ENCODE assay signal across 8 cellular contexts in genomic region chr16:19886061-19886792, GRCh38. TPM values are rescaled to one million over a fixed set of nuclear protein-coding genes. Genes with fewer than 3 reads are reported as not detected.
A peak's percentile ranks its signal among the peaks of the same experiment; 100 is the strongest.
DNase-seq lines count a peak whose midpoint lies in the region; ATAC-seq, FAIRE-seq and TF ChIP-seq lines count a peak whose summit lies in the region.

No MANE protein-coding gene starts in this region.

- H3K9me3 Mint-ChIP-seq in WTC11, result peaks cover 6% of the 10 kb centered on the region

- peaks cover 19% of the 10 kb centered on the region for H3K27me3 Mint-ChIP-seq in WTC11 (ENCODE audit: low read depth)

- no peak overlapping the region; the same call in 1 of the 2 replicates for H3K27ac Mint-ChIP-seq in WTC11

- intact Hi-C loops in HCT116 (cut with micrococcal nuclease) (loop anchor here (1.0 to 10.0 kb wide), 3 partner anchors 285 to 801 kb away; no protein-coding TSS in a partner anchor), kidney (cut with DNase I) (loop anchor here (5.0 kb wide), 1 partner anchor 289 kb away; no protein-coding TSS in a partner anchor)

- no peaks in the 10 kb centered on the region for H3K9me2 ChIP-seq in HCT116 (ENCODE audit: insufficient read depth)

- POLR2A ChIA-PET in HCT116 (lab: Charles Lee) (interaction anchor here (0.8 to 1.4 kb wide), 2 partner anchors 285 to 302 kb away, joined by 3 read pairs; no protein-coding TSS in a partner anchor), WTC11 (lab: Charles Lee) (interaction anchor here (0.7 kb wide), 1 partner anchor 206 kb away, joined by 3 read pairs; no protein-coding TSS in a partner anchor)

- RAD21 ChIA-PET in HCT116 (lab: Charles Lee; ENCODE audit: low non-redundant PET in 1 of 2, low total read pairs in 2 of 2, uncharacterized antibody in 2 of 2, unreplicated experiment in 2 of 2), result interaction anchor here in 1 of 2 experiments (0.8 to 1.0 kb wide), 2 partner anchors 285 to 286 kb away, joined by 5 to 6 read pairs; no protein-coding TSS in a partner anchor

- TF ChIP-seq CTCF in D721Med (IDR thresholded peaks at IDR 0.05; ENCODE audit: insufficient read depth, missing control alignments) (peak; percentile 97), HCT116 (IDR thresholded peaks at IDR 0.05 in 2 of 3, conservative IDR thresholded peaks at IDR 0.05 in 1 of 3; ENCODE audit: borderline replicate concordance in 1 of 3, insufficient read depth in 1 of 3, low read depth in 2 of 3, low read length in 2 of 3) (peak; percentile 93 to 100 (median 99)), WTC11 (IDR thresholded peaks at IDR 0.05) (peak; percentile 97), bronchial epithelial cell (IDR thresholded peaks at IDR 0.05; ENCODE audit: insufficient read depth, low read length, severe bottlenecking) (peak; percentile 100), kidney (IDR thresholded peaks at IDR 0.05; ENCODE audit: borderline replicate concordance, extremely low read depth, insufficient read depth) (peak; percentile 100)

- peak overlapping the region; percentile 92 for H2AFZ ChIP-seq in HCT116 (ENCODE audit: low read depth, low read length, poor library complexity, severe bottlenecking)

- H3K27ac ChIP-seq in HCT116 (ENCODE audit: low read depth, low read length), result no peak overlapping the region
- no peak overlapping the region for H3K27ac ChIP-seq in kidney (ENCODE audit: low read depth in 2 of 2, low read length in 2 of 2)

- H3K79me2 ChIP-seq in HCT116 (ENCODE audit: insufficient read depth, low read length), result no peaks in the 10 kb centered on the region

- H3K9me3 ChIP-seq in HCT116 (ENCODE audit: control insufficient read depth in 1 of 2, insufficient read depth in 1 of 2, low read depth in 1 of 2, low read length in 2 of 2) (no peaks in the 10 kb centered on the region), kidney (ENCODE audit: control insufficient read depth in 1 of 2, low read length in 2 of 2) (no peaks in the 10 kb centered on the region)

- DNase-seq in D721Med (ENCODE audit: insufficient read length, low spot score) (no peak), HCT116 (ENCODE audit: low read depth, low spot score) (peak; percentile 72), NCI-H2227 treated with DMSO at 0.1 percent for 48 hours (lab: John Stamatoyannopoulos, UW) (peak; percentile 82), WTC11 (ENCODE audit: low spot score) (peak; percentile 87), bronchial epithelial cell (ENCODE audit: low read depth) (peak; percentile 52), kidney (peak; percentile 88)
- DNase-seq in stimulated activated CD4-positive, alpha-beta T cell treated with anti-CD3 and anti-CD28 coated beads, Interleukin-15, amount 100 ng/mL, for 24 hours, result peak; percentile 88

- H3K4me1 Mint-ChIP-seq in WTC11, result peaks cover 32% of the 10 kb centered on the region

- no peak for FAIRE-seq in D721Med (lab: Jason Lieb, UNC)
- no peak for FAIRE-seq in bronchial epithelial cell (lab: Jason Lieb, UNC)
- no peak for FAIRE-seq in kidney (lab: Jason Lieb, UNC)

- peak; percentile 99 for TF ChIP-seq RAD21 in HCT116 (IDR thresholded peaks at IDR 0.05; ENCODE audit: low read depth)

- H4K20me1 ChIP-seq in HCT116 (ENCODE audit: insufficient read depth), result no peaks in the 10 kb centered on the region

- no peak for TF ChIP-seq POLR2A in HCT116 (IDR thresholded peaks at IDR 0.05; ENCODE audit: borderline replicate concordance, extremely low read depth, insufficient read depth, insufficient read length)

- 0 out of 2 replicates have a peak overlapping the region, but pooled peaks have one; percentile 12 for H3K9ac ChIP-seq in HCT116 (ENCODE audit: low read length)
- H3K9ac ChIP-seq in kidney (ENCODE audit: low read length in 2 of 2), result no peak overlapping the region

- BruUV-seq in HCT116 (replicated peaks; lab: Mats Ljungman, UMichigan), result no TSS peak

- ATAC-seq in HCT116, result peak; percentile 76
- peak; percentile 8 for ATAC-seq in WTC11
- ATAC-seq in HG03342 (IDR thresholded peaks at IDR 0.05; ENCODE audit: unreplicated experiment), result no peak

- peaks cover 4% of the 10 kb centered on the region for H3K36me3 Mint-ChIP-seq in WTC11

- peak overlapping the region; percentile 74 for H3K4me3 Mint-ChIP-seq in WTC11

- no peak overlapping the region for H3K4me3 ChIP-seq in HCT116 (replicated peaks in 1 of 2; ENCODE audit: low read depth in 1 of 2, low read length in 2 of 2)
- H3K4me3 ChIP-seq in bronchial epithelial cell (ENCODE audit: low read depth, low read length), result no peak overlapping the region
- peak overlapping the region; percentile 31 to 72 for H3K4me3 ChIP-seq in kidney (ENCODE audit: low read length in 2 of 2)

- peak overlapping the region; percentile 49 for H3K4me2 ChIP-seq in HCT116 (ENCODE audit: low read length)

- H3K36me3 ChIP-seq in HCT116 (ENCODE audit: control insufficient read depth in 1 of 2, insufficient read depth in 2 of 2, low read length in 2 of 2) (no peaks in the 10 kb centered on the region), bronchial epithelial cell (ENCODE audit: control insufficient read depth, insufficient read depth, low read length) (no peaks in the 10 kb centered on the region), kidney (ENCODE audit: control insufficient read depth in 1 of 2, insufficient read depth in 2 of 2, low read length in 2 of 2) (no peaks in the 10 kb centered on the region)

- CTCF ChIA-PET in HCT116 (lab: Charles Lee) (interaction anchor here (0.6 to 4.3 kb wide), 8 partner anchors 13 to 331 kb away, joined by 3 to 70 read pairs (median 4); partner anchors contain the start of gene VPS35L), WTC11 (lab: Charles Lee) (interaction anchor here (0.6 to 2.2 kb wide), 12 partner anchors 10 to 498 kb away, joined by 3 to 16 read pairs (median 4); partner anchors contain the start of gene VPS35L)

- H3K27me3 ChIP-seq in HCT116 (ENCODE audit: insufficient read depth, low read length) (no peaks in the 10 kb centered on the region), bronchial epithelial cell (ENCODE audit: control insufficient read depth, insufficient read depth, low read length) (peaks cover 17% of the 10 kb centered on the region)

- H3K4me1 ChIP-seq in HCT116 (ENCODE audit: control insufficient read depth in 1 of 2, insufficient read depth in 2 of 2, low read length in 2 of 2), result peaks cover 3 to 15% of the 10 kb centered on the region in 2 experiments; a peak in 3 of 4 replicates
- peaks cover 5 to 14% of the 10 kb centered on the region in 2 donors for H3K4me1 ChIP-seq in kidney (ENCODE audit: control insufficient read depth in 1 of 2, insufficient read depth in 1 of 2, low read depth in 1 of 2, low read length in 2 of 2)

TF ChIP-seq in HCT116, 20 proteins besides CTCF, POLR2A, EP300 and RAD21 (continues in another document):
- TF ChIP-seq EZH2phosphoT487 (IDR thresholded peaks at IDR 0.05; ENCODE audit: borderline replicate concordance) (no peak), SP1 (IDR thresholded peaks at IDR 0.05; ENCODE audit: low read depth) (no peak), YY1 (IDR thresholded peaks at IDR 0.05; ENCODE audit: extremely low read depth, insufficient replicate concordance, low read depth, low read length) (peak; percentile 16), CBX3 (IDR thresholded peaks at IDR 0.05; ENCODE audit: low read depth) (peak; percentile 8; the same call in 1 of the 2 replicates), ZBTB33 (IDR thresholded peaks at IDR 0.05; ENCODE audit: extremely low read depth, insufficient replicate concordance, low read length) (no peak), ZFX (IDR thresholded peaks at IDR 0.05) (no peak)

TF ChIP-seq in WTC11, 78 proteins besides CTCF, POLR2A, EP300 and RAD21 (continues in another document):
- TF ChIP-seq NR3C1 (CRISPR knock-in tag; conservative IDR thresholded peaks at IDR 0.05; ENCODE audit: low read depth) (no peak), STAT6 (CRISPR knock-in tag; conservative IDR thresholded peaks at IDR 0.05; ENCODE audit: low read depth) (no peak), ZNF317 (CRISPR knock-in tag; IDR thresholded peaks at IDR 0.05; ENCODE audit: borderline replicate concordance, low read depth) (no peak), GABPB1 (CRISPR knock-in tag; IDR thresholded peaks at IDR 0.05) (peak; percentile 68; the same call in 1 of the 2 replicates), IRF1 (CRISPR knock-in tag; IDR thresholded peaks at IDR 0.05) (no peak), ATF3 (CRISPR knock-in tag; conservative IDR thresholded peaks at IDR 0.05) (no peak), PRRX2 (CRISPR knock-in tag; IDR thresholded peaks at IDR 0.05) (no peak), ETV6 (CRISPR knock-in tag; IDR thresholded peaks at IDR 0.05) (no peak)

RNA-seq across cellular contexts. Expression of gene GPRC5B, which starts 1.6 kb away (rescaled TPM):
- total RNA-seq in HCT116 (2021; ENCODE audit: unreplicated experiment) (7.2 TPM), WTC11 (2021) (104 to 107 TPM (median 105 TPM) in 3 replicates), bronchial epithelial cell (under 0.01 TPM in 2 replicates), kidney (53.1 TPM)
- 4.3 and 5.0 TPM in 2 replicates for polyA plus RNA-seq in HCT116 (2012)
- 66.3 TPM for polyA plus RNA-seq in kidney (ENCODE audit: insufficient read depth, low read depth, low replicate concordance)

Comparison
In these comparisons a context has a peak if more than half of its experiments do, and no peak if none do; other contexts are left out.
1. H3K4me3 ChIP-seq: peak in kidney (2 of 2); none in HCT116 (0 of 2) and bronchial epithelial cell (single experiment).
2. Peak in every context shown above with its lines, with median percentiles within 50 percentile points of each other: CTCF ChIP-seq.